Comparison of ENCODE assay signal across 22 cellular contexts in the genomic region with DNA sequence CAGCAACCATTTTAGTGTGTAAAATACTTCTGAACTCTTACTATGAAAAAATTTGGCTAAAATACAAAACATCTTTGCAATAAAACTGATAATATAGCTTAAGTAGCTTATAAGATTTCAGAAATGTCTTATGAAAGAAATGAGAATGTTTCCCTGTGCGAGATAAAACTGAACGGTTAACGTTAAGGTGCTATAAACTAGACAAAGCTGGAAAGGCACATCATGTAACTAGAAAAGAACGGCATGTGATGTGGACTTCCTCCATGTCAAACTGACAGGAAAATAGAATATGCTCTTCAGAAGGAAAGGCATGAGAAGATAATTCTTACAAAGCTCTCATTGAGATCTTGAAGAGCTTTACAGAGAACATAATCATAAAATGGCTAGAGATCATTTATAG. TPM values are rescaled to one million over a fixed set of nuclear protein-coding genes. Genes with fewer than 3 reads are reported as not detected.
DNase-seq lines count a peak whose midpoint lies in the region; ATAC-seq, FAIRE-seq and TF ChIP-seq lines count a peak whose summit lies in the region.
"Had no signal": no experiment of that assay in that cellular context is flagged by ENCODE, and none has a peak within 500 bp of the region (broad histone marks: within the 10 kb centered on the region; RNA-seq: fewer than 3 reads in every experiment).

No MANE protein-coding gene starts in this region.

- ATAC-seq in memory B cell (ENCODE audit: low read depth) = no peak
- no peak for ATAC-seq in GM21515 (IDR thresholded peaks at IDR 0.05; ENCODE audit: unreplicated experiment)
- ATAC-seq: stimulated activated effector memory CD8-positive, alpha-beta T cell treated with anti-CD3 and anti-CD28 coated beads, Interleukin-12 subunit alpha, Interleukin-12 subunit beta, amount 100 ng/mL, for 72 hours had no signal

- H3K27me3 Mint-ChIP-seq in CD4-positive, alpha-beta memory T cell = no peaks in the 10 kb centered on the region
- no peaks in the 10 kb centered on the region for H3K27me3 Mint-ChIP-seq in activated CD4-positive, alpha-beta memory T cell treated with anti-CD3 and anti-CD28 coated beads for 36 hours
- no peaks in the 10 kb centered on the region for H3K27me3 Mint-ChIP-seq in memory B cell
- H3K27me3 Mint-ChIP-seq: activated CD4-positive, alpha-beta T cell treated with anti-CD3 and anti-CD28 coated beads, Interleukin-2, amount 10 ng/mL, durations not matched to agents 7 days and 5 days had no signal

- no peaks in the 10 kb centered on the region for H3K9me3 ChIP-seq in CD4-positive, alpha-beta memory T cell (ENCODE audit: control insufficient read depth in 1 of 2, low read length in 2 of 2)
- H3K9me3 ChIP-seq: colonic mucosa had no signal

- DNase-seq in CD4-positive, alpha-beta memory T cell = no peak
- no peak for DNase-seq in D721Med (ENCODE audit: insufficient read length, low spot score)
- DNase-seq in activated CD4-positive, alpha-beta memory T cell treated with anti-CD3 and anti-CD28 coated beads for 36 hours = no peak
- DNase-seq in memory B cell (ENCODE audit: low spot score in 2 of 2) = no peak
- DNase-seq in COR-L47 (lab: John Stamatoyannopoulos, UW) = no peak
- no peak for DNase-seq in SKM-1 treated with dmso at 0.1 percent for 144 hours (lab: John Stamatoyannopoulos, UW; ENCODE audit: unreplicated experiment)
- no peak for DNase-seq in NCI-H510A treated with DMSO at 0.1 percent for 48 hours (lab: John Stamatoyannopoulos, UW)
- DNase-seq: activated CD4-positive, alpha-beta T cell treated with anti-CD3 and anti-CD28 coated beads, Interleukin-2, amount 10 ng/mL, durations not matched to agents 7 days and 5 days; colonic mucosa; MG63; NCI-H2029; RPMI8226; small intestine; T-helper 9 cell; transverse colon had no signal

- H3K36me3 ChIP-seq in CD4-positive, alpha-beta memory T cell (ENCODE audit: insufficient read depth, low read length) = no peaks in the 10 kb centered on the region
- H3K36me3 ChIP-seq: colonic mucosa, transverse colon had no signal

- peaks cover 2 to 19% (median 4%) of the 10 kb centered on the region in 8 donors for H3K9me3 Mint-ChIP-seq in CD4-positive, alpha-beta memory T cell
- peaks cover 15% of the 10 kb centered on the region for H3K9me3 Mint-ChIP-seq in activated CD4-positive, alpha-beta memory T cell treated with anti-CD3 and anti-CD28 coated beads for 36 hours
- peaks cover 6% of the 10 kb centered on the region for H3K9me3 Mint-ChIP-seq in memory B cell

- intact Hi-C loops in CD4-positive, alpha-beta memory T cell (cut with micrococcal nuclease) = loop anchor here (5.0 kb wide), 1 partner anchor 34 kb away; no protein-coding TSS in a partner anchor
- intact Hi-C loops in activated CD4-positive, alpha-beta memory T cell treated with anti-CD3 and anti-CD28 coated beads for 36 hours (cut with micrococcal nuclease) = loop anchor here (2.0 kb wide), 1 partner anchor 14 kb away; no protein-coding TSS in a partner anchor

- H3K4me3 Mint-ChIP-seq in CD4-positive, alpha-beta memory T cell = peak overlapping the region in 4 of 8 donors; percentile 13 to 57 (median 37)
- H3K4me3 Mint-ChIP-seq in activated CD4-positive, alpha-beta memory T cell treated with anti-CD3 and anti-CD28 coated beads for 36 hours = no peak overlapping the region
- H3K4me3 Mint-ChIP-seq in memory B cell = no peak overlapping the region
- H3K4me3 Mint-ChIP-seq: activated CD4-positive, alpha-beta T cell treated with anti-CD3 and anti-CD28 coated beads, Interleukin-2, amount 10 ng/mL, durations not matched to agents 7 days and 5 days had no signal

- H3K4me3 ChIP-seq in CD4-positive, alpha-beta memory T cell (ENCODE audit: low read length in 2 of 2) = no peak overlapping the region
- H3K4me3 ChIP-seq: ascending aorta; BLaER1 treated with 17β-estradiol and CSF1 and Interleukin-3, amounts not matched to agents 10 nM and 100 nM; colonic mucosa; HAP-1; MG63; transverse colon had no signal

- H3K4me1 ChIP-seq in CD4-positive, alpha-beta memory T cell (ENCODE audit: insufficient read depth, low read length) = peaks cover 78% of the 10 kb centered on the region
- H3K4me1 ChIP-seq: colonic mucosa had no signal

- peaks cover 54 to 79% (median 67%) of the 10 kb centered on the region in 4 donors for H3K4me1 Mint-ChIP-seq in CD4-positive, alpha-beta memory T cell
- H3K4me1 Mint-ChIP-seq in activated CD4-positive, alpha-beta memory T cell treated with anti-CD3 and anti-CD28 coated beads for 36 hours (ENCODE audit: low read depth) = peaks cover 69% of the 10 kb centered on the region
- H3K4me1 Mint-ChIP-seq in memory B cell = peaks cover 54% of the 10 kb centered on the region

- H3K27ac ChIP-seq in CD4-positive, alpha-beta memory T cell (ENCODE audit: low read depth, low read length) = no peak overlapping the region
- H3K27ac ChIP-seq: BLaER1 treated with 17β-estradiol and CSF1 and Interleukin-3, amounts not matched to agents 10 nM and 100 nM; colonic mucosa; epithelial cell of prostate; parathyroid adenoma had no signal

- no peak for TF ChIP-seq CTCF in D721Med (IDR thresholded peaks at IDR 0.05; ENCODE audit: insufficient read depth, missing control alignments)

- H3K27me3 ChIP-seq in CD4-positive, alpha-beta memory T cell (ENCODE audit: insufficient read depth, low read length) = no peaks in the 10 kb centered on the region
- H3K27me3 ChIP-seq: ascending aorta; BLaER1 treated with 17β-estradiol and CSF1 and Interleukin-3, amounts not matched to agents 10 nM and 100 nM; colonic mucosa; MG63; transverse colon had no signal

- peak; percentile 32 for FAIRE-seq in D721Med (lab: Jason Lieb, UNC)
- FAIRE-seq: small intestine had no signal

- peaks cover 37 to 44% of the 10 kb centered on the region in 2 donors for H3K36me3 Mint-ChIP-seq in CD4-positive, alpha-beta memory T cell
- H3K36me3 Mint-ChIP-seq in activated CD4-positive, alpha-beta memory T cell treated with anti-CD3 and anti-CD28 coated beads for 36 hours = peaks cover 22% of the 10 kb centered on the region
- peaks cover 17% of the 10 kb centered on the region for H3K36me3 Mint-ChIP-seq in memory B cell

- POLR2A ChIA-PET in CD4-positive, alpha-beta memory T cell (lab: Charles Lee; ENCODE audit: partially characterized antibody) = interaction anchor here (1.1 to 3.4 kb wide), 6 partner anchors 9 to 146 kb away, joined by 3 to 9 read pairs (median 4); partner anchors contain the start of genes NCK1 and STAG1
- POLR2A ChIA-PET in activated CD4-positive, alpha-beta memory T cell treated with anti-CD3 and anti-CD28 coated beads for 36 hours (lab: Charles Lee) = interaction anchor here (1.4 kb wide), 1 partner anchor 146 kb away, joined by 5 read pairs; the partner anchor contains the start of gene STAG1

- peak overlapping the region; percentile 7 to 86 (median 45) for H3K27ac Mint-ChIP-seq in CD4-positive, alpha-beta memory T cell
- H3K27ac Mint-ChIP-seq in activated CD4-positive, alpha-beta memory T cell treated with anti-CD3 and anti-CD28 coated beads for 36 hours = peak overlapping the region; percentile 35
- H3K27ac Mint-ChIP-seq in memory B cell = peak overlapping the region; percentile 26
- H3K27ac Mint-ChIP-seq: activated CD4-positive, alpha-beta T cell treated with anti-CD3 and anti-CD28 coated beads, Interleukin-2, amount 10 ng/mL, durations not matched to agents 7 days and 5 days had no signal

- CTCF ChIA-PET in CD4-positive, alpha-beta memory T cell (lab: Charles Lee; ENCODE audit: partially characterized antibody) = interaction anchor here (0.7 to 1.8 kb wide), 5 partner anchors 14 to 146 kb away, joined by 4 to 6 read pairs (median 4); partner anchors contain the start of genes NCK1 and STAG1
- CTCF ChIA-PET in activated CD4-positive, alpha-beta memory T cell treated with anti-CD3 and anti-CD28 coated beads for 36 hours (lab: Charles Lee) = interaction anchor here (1.6 kb wide), 1 partner anchor 36 kb away, joined by 5 read pairs; the partner anchor contains the start of gene NCK1

RNA-seq across cellular contexts. Expression of gene NCK1, which starts 36.5 kb away (rescaled TPM):
- 10 to 100 TPM; 61.2 to 68.4 TPM for total RNA-seq in CD4-positive, alpha-beta memory T cell
- polyA plus RNA-seq in CD4-positive, alpha-beta memory T cell = 10 to 100 TPM; 40.3 to 62.1 TPM
- 10 to 100 TPM; 32.3 to 38.0 TPM for total RNA-seq in activated CD4-positive, alpha-beta memory T cell treated with anti-CD3 and anti-CD28 coated beads for 36 hours

RNA-seq across cellular contexts. Expression of gene IL20RB, which starts 59.2 kb away (rescaled TPM):
- total RNA-seq in CD4-positive, alpha-beta memory T cell = 1 to 10 TPM; 1.5 to 2.7 TPM
- 1 to 10 TPM in 1 of 2 donors, not detected in 1; 1.4 TPM for polyA plus RNA-seq in CD4-positive, alpha-beta memory T cell
- under 1 TPM; 0.80 to 0.97 TPM for total RNA-seq in activated CD4-positive, alpha-beta memory T cell treated with anti-CD3 and anti-CD28 coated beads for 36 hours
- total RNA-seq: ascending aorta had no signal
